Comparison of ENCODE assay signal across 21 cellular contexts in the genomic region with DNA sequence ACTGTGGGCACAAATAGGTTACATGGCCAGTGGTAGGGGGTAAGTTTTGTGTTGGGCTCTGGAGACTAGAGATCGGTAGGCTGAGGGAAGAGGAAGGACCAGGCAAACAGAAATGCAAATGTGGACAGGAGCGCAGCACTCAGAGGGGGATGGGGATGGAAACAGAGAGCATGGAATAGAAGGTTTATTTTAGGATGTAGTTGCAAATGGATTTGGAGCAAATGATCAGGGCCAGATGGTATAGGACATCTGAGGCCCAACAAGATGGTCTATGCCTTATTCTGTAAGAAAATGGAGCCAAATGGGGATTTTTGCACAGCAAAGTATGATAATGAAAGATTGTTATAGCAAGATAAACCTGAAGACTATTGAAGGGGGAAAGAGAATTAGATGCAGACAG.
DNase-seq lines count a peak whose midpoint lies in the region; ATAC-seq lines count a peak whose summit lies in the region.
"Had no signal": no experiment of that assay in that cellular context is flagged by ENCODE, and none has a peak within 500 bp of the region (broad histone marks: within the 10 kb centered on the region; RNA-seq: fewer than 3 reads in every experiment).

No MANE protein-coding gene starts in this region.

- no peak overlapping the region for H3K4me3 ChIP-seq in naive thymus-derived CD4-positive, alpha-beta T cell (ENCODE audit: low read length)
- H3K4me3 ChIP-seq: BLaER1 had no signal

- H3K36me3 ChIP-seq in naive thymus-derived CD4-positive, alpha-beta T cell (ENCODE audit: control insufficient read depth in 2 of 3, insufficient read depth in 3 of 3, low read length in 3 of 3): no peaks in the 10 kb centered on the region
- H3K36me3 ChIP-seq: BLaER1 had no signal

- H3K9me3 Mint-ChIP-seq in naive thymus-derived CD4-positive, alpha-beta T cell: peaks cover 0 to 14% (median 0%) of the 10 kb centered on the region in 11 donors

- H3K9me3 ChIP-seq in naive thymus-derived CD4-positive, alpha-beta T cell (ENCODE audit: control insufficient read depth in 2 of 3, low read length in 3 of 3): no peaks in the 10 kb centered on the region
- H3K9me3 ChIP-seq: BE2C had no signal

- H3K4me1 Mint-ChIP-seq in naive thymus-derived CD4-positive, alpha-beta T cell: no peaks in the 10 kb centered on the region
- H3K4me1 Mint-ChIP-seq: CD14-positive monocyte; CD4-positive, alpha-beta memory T cell; CD4-positive, CD25-positive, alpha-beta regulatory T cell; CD8-positive, alpha-beta memory T cell had no signal

- intact Hi-C loops in naive thymus-derived CD4-positive, alpha-beta T cell (cut with micrococcal nuclease): loop anchor here in 1 of 2 donors (10.0 kb wide), 1 partner anchor 675 kb away; no protein-coding TSS in a partner anchor

- H3K36me3 Mint-ChIP-seq in naive thymus-derived CD4-positive, alpha-beta T cell: no peaks in the 10 kb centered on the region
- H3K36me3 Mint-ChIP-seq: CD14-positive monocyte; CD4-positive, alpha-beta memory T cell; CD4-positive, CD25-positive, alpha-beta regulatory T cell; CD8-positive, alpha-beta memory T cell had no signal

- H3K27me3 ChIP-seq in naive thymus-derived CD4-positive, alpha-beta T cell (ENCODE audit: control insufficient read depth in 2 of 2, insufficient read depth in 2 of 2, low read length in 2 of 2): no peaks in the 10 kb centered on the region
- H3K27me3 ChIP-seq: BE2C, BLaER1 had no signal

- CTCF ChIA-PET in naive thymus-derived CD4-positive, alpha-beta T cell (lab: Charles Lee): no interaction called here

- DNase-seq in cerebellar cortex (ENCODE audit: low spot score) (peak; percentile 76), cerebellum (ENCODE audit: low spot score) (peak; percentile 49)
- no peak for DNase-seq in naive thymus-derived CD4-positive, alpha-beta T cell
- DNase-seq: 8988T; ACHN; BE2C; CD4-positive, alpha-beta memory T cell; CD4-positive, CD25-positive, alpha-beta regulatory T cell; CD8-positive, alpha-beta memory T cell; COR-L47; DMS 273 treated with DMSO at 0.1 percent for 48 hours; DMS153; DMS53; DMS79; DND-41; EL; GF-D8 had no signal

- peaks cover 0 to 48% (median 32%) of the 10 kb centered on the region in 5 donors for H3K27me3 Mint-ChIP-seq in naive thymus-derived CD4-positive, alpha-beta T cell

- POLR2A ChIA-PET in naive thymus-derived CD4-positive, alpha-beta T cell (lab: Charles Lee): no interaction called here

- ATAC-seq in GM19328 (IDR thresholded peaks at IDR 0.05; ENCODE audit: unreplicated experiment) (no peak), HG02623 (IDR thresholded peaks at IDR 0.05; ENCODE audit: unreplicated experiment) (no peak)
- ATAC-seq in naive thymus-derived CD4-positive, alpha-beta T cell: no peak

- no peak overlapping the region for H3K27ac ChIP-seq in naive thymus-derived CD4-positive, alpha-beta T cell (ENCODE audit: low read depth, low read length)
- H3K27ac ChIP-seq: BLaER1 had no signal

- no peak overlapping the region for H3K27ac Mint-ChIP-seq in naive thymus-derived CD4-positive, alpha-beta T cell
- H3K27ac Mint-ChIP-seq: CD14-positive monocyte; CD4-positive, alpha-beta memory T cell; CD4-positive, CD25-positive, alpha-beta regulatory T cell; CD8-positive, alpha-beta memory T cell had no signal

- H3K4me1 ChIP-seq in naive thymus-derived CD4-positive, alpha-beta T cell (ENCODE audit: control insufficient read depth in 2 of 2, insufficient read depth in 2 of 2, low read length in 2 of 2): no peaks in the 10 kb centered on the region
- H3K4me1 ChIP-seq: BLaER1 had no signal

- H3K4me3 Mint-ChIP-seq in naive thymus-derived CD4-positive, alpha-beta T cell: no peak overlapping the region
- H3K4me3 Mint-ChIP-seq: CD14-positive monocyte; CD4-positive, alpha-beta memory T cell; CD4-positive, CD25-positive, alpha-beta regulatory T cell; CD8-positive, alpha-beta memory T cell had no signal

Comparison
In these comparisons a context has a peak if more than half of its experiments do, and no peak if none do; other contexts are left out.
1. DNase-seq: peak in cerebellar cortex (single experiment) and cerebellum (single experiment); none in naive thymus-derived CD4-positive, alpha-beta T cell (0 of 9).